Comparison of ENCODE assay signal across 27 cellular contexts in genomic region chr5:38756068-38756467, GRCh38.
"Had no signal": no experiment of that assay in that cellular context is flagged by ENCODE, and none has a peak within 500 bp of the region (broad histone marks: within the 10 kb centered on the region; RNA-seq: fewer than 3 reads in every experiment).

No MANE protein-coding gene starts in this region.

- H3K36me3 ChIP-seq: ascending aorta had no signal

- DNase-seq: activated B cell treated with CpG ODN at 0.5 μM for 24 hours; activated CD4-positive, alpha-beta memory T cell treated with anti-CD3 and anti-CD28 coated beads for 36 hours; activated CD4-positive, alpha-beta T cell treated with anti-CD3 and anti-CD28 coated beads for 1 hour; activated CD4-positive, alpha-beta T cell treated with anti-CD3 and anti-CD28 coated beads, Interleukin-2, amount 10 ng/mL, durations not matched to agents 24 days and 14 days; activated CD8-positive, alpha-beta memory T cell treated with anti-CD3 and anti-CD28 coated beads for 24 hours; activated effector memory CD4-positive, alpha-beta T cell treated with anti-CD3 and anti-CD28 coated beads, Interleukin-2, amount 50 U/mL, for 16 hours; activated naive CD4-positive, alpha-beta T cell treated with Interleukin-2 at 50 U/mL for 16 hours; activated naive CD8-positive, alpha-beta T cell treated with anti-CD3 and anti-CD28 coated beads, Interleukin-2, amount 50 U/mL, for 24 hours; activated T-cell treated with anti-CD3 and anti-CD28 coated beads, Interleukin-2, amount 50 U/mL, for 4 hours; amniotic stem cell; body of pancreas; central memory CD4-positive, alpha-beta T cell; Kasumi-1; NCI-H1048; NCI-H1417; NCI-H1930; NCI-H2171; NCI-H2227 treated with DMSO at 0.1 percent for 48 hours; NCI-H446 treated with DMSO at 0.1 percent for 48 hours; NCI-H526 treated with DMSO at 0.1 percent for 48 hours; NCI-H82; OCI-M1; SHP77; T-helper 17 cell; T-helper 9 cell had no signal

- H3K4me1 ChIP-seq: ascending aorta, body of pancreas had no signal

- ATAC-seq: activated naive CD4-positive, alpha-beta T cell treated with anti-CD3 and anti-CD28 coated beads, Interleukin-2, amount 50 U/mL, for 72 hours; activated naive CD8-positive, alpha-beta T cell treated with anti-CD3 and anti-CD28 coated beads, Interleukin-2, amount 50 U/mL, for 24 hours; activated T-cell treated with anti-CD3 and anti-CD28 coated beads, Interleukin-2, amount 50 U/mL, for 4 hours; body of pancreas; T-helper 17 cell had no signal

- H3K27ac ChIP-seq: ascending aorta, body of pancreas had no signal

- H3K27me3 ChIP-seq: ascending aorta, body of pancreas had no signal

- H3K4me3 ChIP-seq: ascending aorta, body of pancreas had no signal

- H3K9me3 ChIP-seq: ascending aorta, body of pancreas had no signal
